6 cellular contexts compared by ENCODE assay signal in the genomic region with DNA sequence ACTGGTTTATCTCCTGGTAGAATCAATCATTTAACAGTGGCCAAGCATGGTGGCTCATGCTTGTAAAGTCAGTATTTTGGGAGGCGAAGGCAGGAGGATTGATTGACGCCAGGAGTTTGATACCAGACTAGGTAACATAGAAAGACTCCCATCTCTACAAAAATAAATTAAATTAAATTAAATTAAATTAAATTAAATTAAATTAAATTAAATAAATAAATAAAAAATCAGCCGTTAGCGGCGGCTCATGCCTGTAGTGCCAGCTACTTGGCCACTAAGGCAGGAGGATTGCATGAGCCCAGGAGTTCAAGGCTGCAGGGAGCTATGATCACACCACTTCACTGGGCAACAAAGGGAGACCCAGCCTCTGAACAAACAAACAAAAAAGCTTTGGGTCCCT.
"Had no signal": no experiment of that assay in that cellular context is flagged by ENCODE, and none has a peak within 500 bp of the region (broad histone marks: within the 10 kb centered on the region; RNA-seq: fewer than 3 reads in every experiment).

No MANE protein-coding gene starts in this region.

- DNase-seq: IMR-90, KBM-7, KG1 had no signal

- H3K4me3 Mint-ChIP-seq: IgD-negative memory B cell had no signal

- H3K4me1 Mint-ChIP-seq: IgD-negative memory B cell had no signal

- H3K4me3 ChIP-seq: K562 had no signal

- ATAC-seq: HepG2, K562 had no signal

- H3K36me3 Mint-ChIP-seq: IgD-negative memory B cell had no signal

- H3K27ac Mint-ChIP-seq: IgD-negative memory B cell had no signal
